Comparison of ENCODE assay signal across 26 cellular contexts in genomic region chr2:169712791-169713227, GRCh38. TPM values are rescaled to one million over a fixed set of nuclear protein-coding genes. Genes with fewer than 3 reads are reported as not detected.
"Had no signal": no experiment of that assay in that cellular context is flagged by ENCODE, and none has a peak within 500 bp of the region (broad histone marks: within the 10 kb centered on the region; RNA-seq: fewer than 3 reads in every experiment).

No MANE protein-coding gene starts in this region.

- H3K9me3 ChIP-seq: gastrocnemius medialis, left lung, neutrophil, right atrium auricular region, sigmoid colon, thoracic aorta, tibial nerve, upper lobe of right lung, vagina had no signal

- H2AFZ ChIP-seq: parathyroid adenoma had no signal

- H3K27me3 ChIP-seq: gastrocnemius medialis, left lung, neutrophil, right atrium auricular region, sigmoid colon, tibial nerve, upper lobe of right lung, vagina had no signal

- H3K27ac ChIP-seq: epithelial cell of prostate, gastrocnemius medialis, left lung, neutrophil, parathyroid adenoma, right atrium auricular region, sigmoid colon, thoracic aorta, tibial nerve, upper lobe of right lung, vagina had no signal

- H3K4me3 ChIP-seq: gastrocnemius medialis, left lung, right atrium auricular region, sigmoid colon, thoracic aorta, tibial nerve, upper lobe of right lung, vagina had no signal

- H3K79me2 ChIP-seq: parathyroid adenoma had no signal

- ATAC-seq: esophagus mucosa; gastrocnemius medialis; left lung; natural killer cell; stimulated activated naive B cell treated with anti-CD40 and anti-IgM and Interleukin-4, amounts not matched to agents 10 μg/mL and 1 μg/mL and 100 μg/mL, for 72 hours; upper lobe of right lung had no signal

- H3K36me3 ChIP-seq: gastrocnemius medialis, left lung, neutrophil, right atrium auricular region, sigmoid colon, thoracic aorta, tibial nerve, upper lobe of right lung, vagina had no signal

- H3K9ac ChIP-seq: parathyroid adenoma had no signal

- DNase-seq: effector CD8-positive, alpha-beta T cell; foreskin fibroblast; gastrocnemius medialis; head of caudate nucleus; kidney; left lung; mesendoderm; midbrain; natural killer cell; sigmoid colon; stimulated activated CD4-positive, alpha-beta T cell treated with anti-CD3 and anti-CD28 coated beads, Interleukin-15, amount 100 ng/mL, for 24 hours; stimulated activated CD4-positive, alpha-beta T cell treated with anti-CD3 and anti-CD28 coated beads, Interleukin-2, amount 100 ng/mL, for 48 hours; stimulated activated naive B cell treated with anti-CD40 and anti-IgM and Interleukin-4, amounts not matched to agents 10 μg/mL and 1 μg/mL and 100 μg/mL, for 72 hours; upper lobe of right lung had no signal

RNA-seq across cellular contexts. Expression of gene CFAP210, which starts 18.6 kb away (rescaled TPM):
- total RNA-seq: esophagus mucosa, gastrocnemius medialis, glomerular endothelial cell, lower leg skin, lung microvascular endothelial cell, right atrium auricular region, sigmoid colon, skeletal muscle tissue, thoracic aorta, upper lobe of right lung had no signal
